8 cellular contexts compared by ENCODE assay signal in genomic region chr4:39365931-39366771, GRCh38. TPM values are rescaled to one million over a fixed set of nuclear protein-coding genes. Genes with fewer than 3 reads are reported as not detected.
A peak's percentile ranks its signal among the peaks of the same experiment; 100 is the strongest.
DNase-seq lines count a peak whose midpoint lies in the region; ATAC-seq and TF ChIP-seq lines count a peak whose summit lies in the region.

TSS of gene RFC1 (minus strand) at chr4:39366362. CDS start at chr4:39366241, 121 bp downstream.

- CTCF ChIA-PET in T-cell (lab: Charles Lee) = interaction anchor here (0.6 to 2.0 kb wide), 3 partner anchors 12 to 125 kb away, joined by 5 to 12 read pairs (median 11); no protein-coding TSS in a partner anchor

- H3K9me3 Mint-ChIP-seq in T-cell (peaks cover 0 to 6% (median 0%) of the 10 kb centered on the region in 3 donors), type B pancreatic cell (peaks cover 5% of the 10 kb centered on the region)

- intact Hi-C loops in heart right ventricle (cut with DNase I) (no loop called here), posterior cingulate gyrus (cut with DNase I) (loop anchor here (5.0 kb wide), 1 partner anchor 91 kb away; the partner anchor contains the start of genes LIAS and RPL9)

- H3K27ac Mint-ChIP-seq in T-cell = peak within 1 kb of the TSS; percentile 86
- H3K27ac Mint-ChIP-seq in type B pancreatic cell = peak within 1 kb of the TSS; percentile 88

- peaks cover 0 to 3% (median 0%) of the 10 kb centered on the region in 11 donors for H3K9me3 ChIP-seq in heart right ventricle

- WGBS in adipose tissue, 3 donors = 3 to 4% (median 4%) methylated on average over 55 of the region's 55 CpGs
- WGBS in heart right ventricle, 2 donors = 4% methylated on average over 55 of the region's 55 CpGs

- no peaks in the 10 kb centered on the region for H3K27me3 Mint-ChIP-seq in T-cell
- no peaks in the 10 kb centered on the region for H3K27me3 Mint-ChIP-seq in type B pancreatic cell

- TF ChIP-seq CTCF in heart right ventricle (IDR thresholded peaks at IDR 0.05) (no peak), type B pancreatic cell (conservative IDR thresholded peaks at IDR 0.05) (no peak)

- peak within 1 kb of the TSS; percentile 77 to 99 (median 92) for H3K4me3 ChIP-seq in heart right ventricle

- POLR2A ChIA-PET in T-cell (lab: Charles Lee) = interaction anchor here (0.8 to 3.1 kb wide), 7 partner anchors 10 to 91 kb away, joined by 3 to 15 read pairs (median 5); no protein-coding TSS in a partner anchor

- H3K4me1 Mint-ChIP-seq in T-cell (peaks cover 43 to 50% (median 47%) of the 10 kb centered on the region in 3 donors), type B pancreatic cell (ENCODE audit: unreplicated experiment) (peaks cover 11% of the 10 kb centered on the region)

- H3K4me3 Mint-ChIP-seq in T-cell (peak within 1 kb of the TSS; percentile 90 to 95 (median 91)), type B pancreatic cell (peak within 1 kb of the TSS; percentile 95)

- H3K36me3 Mint-ChIP-seq in T-cell = peaks cover 5% of the 10 kb centered on the region
- H3K36me3 Mint-ChIP-seq in type B pancreatic cell = no peaks in the 10 kb centered on the region

- ATAC-seq in HG02610 (IDR thresholded peaks at IDR 0.05; ENCODE audit: unreplicated experiment) (peak; percentile 78), T-cell (replicated peaks in 1 of 4) (peak; percentile 94 to 99 (median 98)), heart right ventricle (peak; percentile 96 to 99 (median 97))

- H3K4me1 ChIP-seq in heart right ventricle = peaks cover 0 to 26% (median 21%) of the 10 kb centered on the region in 9 donors

- peaks cover 0 to 6% (median 0%) of the 10 kb centered on the region in 9 donors for H3K36me3 ChIP-seq in heart right ventricle

- H3K27ac ChIP-seq in adipose tissue (ENCODE audit: low read depth, low read length) = peak within 1 kb of the TSS; percentile 17
- H3K27ac ChIP-seq in heart right ventricle = peak within 1 kb of the TSS; percentile 34 to 92 (median 79)

- DNase-seq in GM04503 (ENCODE audit: low read depth) (peak; percentile 28), NCI-H1417 (lab: John Stamatoyannopoulos, UW) (peak; percentile 91 to 94 (median 93)), T-cell (peak; percentile 82 to 95 (median 92)), heart right ventricle (peak; percentile 92), posterior cingulate gyrus (peak; percentile 81 to 97 (median 86)), type B pancreatic cell (ENCODE audit: extremely low spot score, unreplicated experiment) (peak; percentile 94)

- no peaks in the 10 kb centered on the region for H3K27me3 ChIP-seq in heart right ventricle

RNA-seq across cellular contexts. Expression of gene RFC1, which starts in this region (rescaled TPM):
- total RNA-seq in T-cell (10 to 100 TPM; 45.7 to 77.4 (median 54.5) TPM), heart right ventricle (10 to 100 TPM; 18.4 to 31.0 (median 24.8) TPM), type B pancreatic cell (ENCODE audit: low replicate concordance) (42.8 and 53.0 TPM in 2 replicates)
- polyA plus RNA-seq in adipose tissue (10 to 100 TPM; 12.3 to 31.0 (median 12.7) TPM), heart right ventricle (1 to 10 TPM; 5.7 to 9.5 TPM)

Comparison
In these comparisons a context has a peak if more than half of its experiments do, and no peak if none do; other contexts are left out.
1. Peak in every context shown above with its lines: DNase-seq, ATAC-seq, H3K4me3 ChIP-seq and H3K27ac ChIP-seq.
2. DNase-seq: peak in every context shown above with its lines; median percentile 94 in type B pancreatic cell; 93 in NCI-H1417; 92 in heart right ventricle; 92 in T-cell; 86 in posterior cingulate gyrus; 28 in GM04503.